ENCODE assay signal across 2 cellular contexts in genomic region chr18:10247402-10248117, GRCh38.
TF ChIP-seq lines count a peak whose summit lies in the region.

No MANE protein-coding gene starts in this region.

TF ChIP-seq in GM23338, 12 proteins besides CTCF, POLR2A, EP300 and RAD21:
- TF ChIP-seq ZNF331 (CRISPR knock-in tag; IDR thresholded peaks at IDR 0.05; ENCODE audit: low read depth) (no peak), NANOG (IDR thresholded peaks at IDR 0.05; ENCODE audit: borderline replicate concordance) (no peak), STAT1 (IDR thresholded peaks at IDR 0.05; ENCODE audit: unreplicated experiment) (no peak), ETS1 (IDR thresholded peaks at IDR 0.05) (no peak), ZNF462 (CRISPR knock-in tag; IDR thresholded peaks at IDR 0.05) (no peak), POLR2AphosphoS5 (IDR thresholded peaks at IDR 0.05; ENCODE audit: low read depth) (no peak), CREB1 (CRISPR knock-in tag; IDR thresholded peaks at IDR 0.05; ENCODE audit: low read depth) (no peak), ZNF114 (CRISPR knock-in tag; IDR thresholded peaks at IDR 0.05) (no peak), REST (IDR thresholded peaks at IDR 0.05; ENCODE audit: unreplicated experiment) (no peak), EZH2phosphoT487 (IDR thresholded peaks at IDR 0.05; ENCODE audit: unreplicated experiment) (no peak), EZH2 (IDR thresholded peaks at IDR 0.05; ENCODE audit: low read depth, unreplicated experiment) (no peak), JUNB (IDR thresholded peaks at IDR 0.05; ENCODE audit: unreplicated experiment) (no peak)
TF ChIP-seq in GM23338: peak in this region for 0.

TF ChIP-seq in H1, 55 proteins besides CTCF, POLR2A, EP300 and RAD21:
- TF ChIP-seq EGR1 (IDR thresholded peaks at IDR 0.05; ENCODE audit: borderline replicate concordance, low read depth, low read length): no peak
